Comparison of ENCODE assay signal across 9 cellular contexts in genomic region chr12:94305293-94305957, GRCh38.
DNase-seq lines count a peak whose midpoint lies in the region; ATAC-seq and TF ChIP-seq lines count a peak whose summit lies in the region.
"Had no signal": no experiment of that assay in that cellular context is flagged by ENCODE, and none has a peak within 500 bp of the region (broad histone marks: within the 10 kb centered on the region; RNA-seq: fewer than 3 reads in every experiment).

No MANE protein-coding gene starts in this region.

- no peaks in the 10 kb centered on the region for H3K27me3 Mint-ChIP-seq in stimulated activated memory B cell treated with anti-CD40 and anti-IgM and Interleukin-4, amounts not matched to agents 10 μg/mL and 1 μg/mL and 100 μg/mL, for 72 hours

- no peak overlapping the region for H3K4me2 ChIP-seq in SK-N-SH

- H3F3A ChIP-seq in SK-N-SH (replicated peaks; ENCODE audit: insufficient read depth), result no peaks in the 10 kb centered on the region

- H4K20me1 ChIP-seq in SK-N-SH (ENCODE audit: insufficient read depth), result no peaks in the 10 kb centered on the region

- peaks cover 52% of the 10 kb centered on the region for H3K4me1 Mint-ChIP-seq in stimulated activated memory B cell treated with anti-CD40 and anti-IgM and Interleukin-4, amounts not matched to agents 10 μg/mL and 1 μg/mL and 100 μg/mL, for 72 hours

- CTCF ChIA-PET in SK-N-SH (lab: Yijun Ruan, JAX), result interaction anchor here (0.8 kb wide), 1 partner anchor 8 kb away, joined by 3 read pairs; no protein-coding TSS in a partner anchor

- no peak for ATAC-seq in SK-N-SH treated with all-trans-retinoic acid at 6 μM for 48 hours
- peak; percentile 90 for ATAC-seq in stimulated activated memory B cell treated with anti-CD40 and anti-IgM and Interleukin-4, amounts not matched to agents 10 μg/mL and 1 μg/mL and 100 μg/mL, for 72 hours
- ATAC-seq in left ventricle myocardium superior, result no peak

- TF ChIP-seq CTCF in SK-N-SH (IDR thresholded peaks at IDR 0.05) (no peak), ascending aorta (IDR thresholded peaks at IDR 0.05) (no peak)

- no peak for TF ChIP-seq EP300 in SK-N-SH (IDR thresholded peaks at IDR 0.05; ENCODE audit: borderline replicate concordance in 1 of 2, low read depth in 1 of 2, low read length in 1 of 2)

- TF ChIP-seq RAD21 in SK-N-SH (IDR thresholded peaks at IDR 0.05; ENCODE audit: low read length), result no peak

- 92% methylated on average over 7 of the region's 7 CpGs for WGBS in SK-N-SH (ENCODE audit: low lambda C conversion rate)
- 69% methylated on average over 6 of the region's 7 CpGs for WGBS in HUES64

- H3K9me3 ChIP-seq in SK-N-SH (no peaks in the 10 kb centered on the region), HUES64 (ENCODE audit: insufficient read depth, low read depth, low read length) (no peaks in the 10 kb centered on the region), ascending aorta (no peaks in the 10 kb centered on the region)

- H3K9ac ChIP-seq in SK-N-SH (no peak overlapping the region), HUES64 (ENCODE audit: low read depth, low read length) (peak overlapping the region; percentile 3; the same call in 1 of the 2 replicates)

- H3K4me3 Mint-ChIP-seq in stimulated activated memory B cell treated with anti-CD40 and anti-IgM and Interleukin-4, amounts not matched to agents 10 μg/mL and 1 μg/mL and 100 μg/mL, for 72 hours, result peak overlapping the region; percentile 53

- H3K27me3 ChIP-seq in SK-N-SH (ENCODE audit: insufficient read depth), result no peaks in the 10 kb centered on the region
- H3K27me3 ChIP-seq in HUES64 (ENCODE audit: insufficient read depth, low read length), result no peaks in the 10 kb centered on the region
- no peaks in the 10 kb centered on the region for H3K27me3 ChIP-seq in ascending aorta

- H3K36me3 ChIP-seq in SK-N-SH (replicated peaks in 1 of 2; ENCODE audit: control insufficient read depth in 1 of 2, insufficient read depth in 2 of 2, low read length in 1 of 2) (peaks cover 6 to 24% of the 10 kb centered on the region in 2 experiments), HUES64 (ENCODE audit: insufficient read depth, low read length) (peaks cover 53% of the 10 kb centered on the region), ascending aorta (no peaks in the 10 kb centered on the region)

- H3K9me2 ChIP-seq in SK-N-SH, result no peaks in the 10 kb centered on the region

- H3K27ac ChIP-seq in SK-N-SH (ENCODE audit: low read depth in 2 of 2, low read length in 1 of 2), result no peak overlapping the region
- H3K27ac ChIP-seq in HUES64 (ENCODE audit: low read depth, low read length), result peak overlapping the region; percentile 98
- H3K27ac ChIP-seq in ascending aorta, result peak overlapping the region; percentile 55 to 63

- intact Hi-C loops in ascending aorta (cut with DNase I) (loop anchor here (5.0 kb wide), 1 partner anchor 43 kb away; no protein-coding TSS in a partner anchor), left ventricle myocardium superior (cut with micrococcal nuclease) (no loop called here)

- H3K9me3 Mint-ChIP-seq in stimulated activated memory B cell treated with anti-CD40 and anti-IgM and Interleukin-4, amounts not matched to agents 10 μg/mL and 1 μg/mL and 100 μg/mL, for 72 hours, result no peaks in the 10 kb centered on the region

- peak overlapping the region; percentile 76 for H3K27ac Mint-ChIP-seq in stimulated activated memory B cell treated with anti-CD40 and anti-IgM and Interleukin-4, amounts not matched to agents 10 μg/mL and 1 μg/mL and 100 μg/mL, for 72 hours

- POLR2A ChIA-PET in SK-N-SH (lab: Yijun Ruan, JAX), result interaction anchor here (1.1 kb wide), 1 partner anchor 16 kb away, joined by 4 read pairs; no protein-coding TSS in a partner anchor

- no peaks in the 10 kb centered on the region for H3K79me2 ChIP-seq in SK-N-SH (ENCODE audit: insufficient read depth)

- no peak overlapping the region for H2AFZ ChIP-seq in SK-N-SH (ENCODE audit: low read depth)

- H3K4me1 ChIP-seq in SK-N-SH (ENCODE audit: control insufficient read depth in 1 of 2, insufficient read depth in 2 of 2, low read depth in 1 of 2, low read length in 1 of 2) (peaks cover 0 to 19% of the 10 kb centered on the region in 2 experiments; a peak in 1 of 4 replicates), HUES64 (ENCODE audit: insufficient read depth, low read length) (peaks cover 37% of the 10 kb centered on the region), ascending aorta (peaks cover 5 to 17% of the 10 kb centered on the region in 2 donors)

- peaks cover 49% of the 10 kb centered on the region for H3K36me3 Mint-ChIP-seq in stimulated activated memory B cell treated with anti-CD40 and anti-IgM and Interleukin-4, amounts not matched to agents 10 μg/mL and 1 μg/mL and 100 μg/mL, for 72 hours

- no peak for DNase-seq in SK-N-SH
- no peak for DNase-seq in ascending aorta (ENCODE audit: low spot score in 2 of 2)
- no peak for DNase-seq in left ventricle myocardium superior
- DNase-seq in iPS-NIHi7 (ENCODE audit: extremely low spot score), result no peak
- no peak for DNase-seq in cerebellar cortex (ENCODE audit: low spot score)
- DNase-seq: ACHN had no signal

- H3K4me3 ChIP-seq in SK-N-SH (ENCODE audit: low read depth in 2 of 2, low read length in 1 of 2) (no peak overlapping the region), HUES64 (ENCODE audit: low read length) (no peak overlapping the region), ascending aorta (no peak overlapping the region)

TF ChIP-seq in SK-N-SH, 30 proteins besides CTCF, POLR2A, EP300 and RAD21:
- peak; percentile 11; the same call in 1 of the 2 replicates for TF ChIP-seq FOSL2 (IDR thresholded peaks at IDR 0.05; ENCODE audit: borderline replicate concordance, low read depth)
- TF ChIP-seq JUND (IDR thresholded peaks at IDR 0.05), result 0 out of 2 replicates have a peak, but pooled peaks have one; percentile 33
- TF ChIP-seq, protein P1, sequence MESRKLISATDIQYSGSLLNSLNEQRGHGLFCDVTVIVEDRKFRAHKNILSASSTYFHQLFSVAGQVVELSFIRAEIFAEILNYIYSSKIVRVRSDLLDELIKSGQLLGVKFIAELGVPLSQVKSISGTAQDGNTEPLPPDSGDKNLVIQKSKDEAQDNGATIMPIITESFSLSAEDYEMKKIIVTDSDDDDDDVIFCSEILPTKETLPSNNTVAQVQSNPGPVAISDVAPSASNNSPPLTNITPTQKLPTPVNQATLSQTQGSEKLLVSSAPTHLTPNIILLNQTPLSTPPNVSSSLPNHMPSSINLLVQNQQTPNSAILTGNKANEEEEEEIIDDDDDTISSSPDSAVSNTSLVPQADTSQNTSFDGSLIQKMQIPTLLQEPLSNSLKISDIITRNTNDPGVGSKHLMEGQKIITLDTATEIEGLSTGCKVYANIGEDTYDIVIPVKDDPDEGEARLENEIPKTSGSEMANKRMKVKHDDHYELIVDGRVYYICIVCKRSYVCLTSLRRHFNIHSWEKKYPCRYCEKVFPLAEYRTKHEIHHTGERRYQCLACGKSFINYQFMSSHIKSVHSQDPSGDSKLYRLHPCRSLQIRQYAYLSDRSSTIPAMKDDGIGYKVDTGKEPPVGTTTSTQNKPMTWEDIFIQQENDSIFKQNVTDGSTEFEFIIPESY (IDR thresholded peaks at IDR 0.05; ENCODE audit: borderline replicate concordance, low read depth), result no peak
- no peak for TF ChIP-seq GATA2 (CRISPR knock-in tag; IDR thresholded peaks at IDR 0.05)

TF ChIP-seq in SK-N-SH treated with all-trans-retinoic acid at 6 μM for 48 hours, 23 proteins besides CTCF, POLR2A, EP300 and RAD21:
- TF ChIP-seq ZNF565 (CRISPR knock-in tag; conservative IDR thresholded peaks at IDR 0.05; ENCODE audit: low read depth) (no peak), ISL1 (CRISPR knock-in tag; IDR thresholded peaks at IDR 0.05) (no peak), CSRNP3 (CRISPR knock-in tag; IDR thresholded peaks at IDR 0.05) (no peak), ZNF8 (CRISPR knock-in tag; IDR thresholded peaks at IDR 0.05) (no peak), ZC3H10 (CRISPR knock-in tag; IDR thresholded peaks at IDR 0.05) (no peak)
- TF ChIP-seq, protein P2, sequence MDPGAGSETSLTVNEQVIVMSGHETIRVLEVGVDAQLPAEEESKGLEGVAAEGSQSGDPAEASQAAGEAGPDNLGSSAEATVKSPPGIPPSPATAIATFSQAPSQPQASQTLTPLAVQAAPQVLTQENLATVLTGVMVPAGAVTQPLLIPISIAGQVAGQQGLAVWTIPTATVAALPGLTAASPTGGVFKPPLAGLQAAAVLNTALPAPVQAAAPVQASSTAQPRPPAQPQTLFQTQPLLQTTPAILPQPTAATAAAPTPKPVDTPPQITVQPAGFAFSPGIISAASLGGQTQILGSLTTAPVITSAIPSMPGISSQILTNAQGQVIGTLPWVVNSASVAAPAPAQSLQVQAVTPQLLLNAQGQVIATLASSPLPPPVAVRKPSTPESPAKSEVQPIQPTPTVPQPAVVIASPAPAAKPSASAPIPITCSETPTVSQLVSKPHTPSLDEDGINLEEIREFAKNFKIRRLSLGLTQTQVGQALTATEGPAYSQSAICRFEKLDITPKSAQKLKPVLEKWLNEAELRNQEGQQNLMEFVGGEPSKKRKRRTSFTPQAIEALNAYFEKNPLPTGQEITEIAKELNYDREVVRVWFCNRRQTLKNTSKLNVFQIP (CRISPR knock-in tag; IDR thresholded peaks at IDR 0.05; ENCODE audit: borderline replicate concordance, low read depth), result no peak

Comparison
In these comparisons a context has a peak if more than half of its experiments do, and no peak if none do; other contexts are left out.
1. H3K27ac ChIP-seq: peak in HUES64 (single experiment) and ascending aorta (2 of 2); none in SK-N-SH (0 of 2).